ENCODE assay signal across 29 cellular contexts in the genomic region with DNA sequence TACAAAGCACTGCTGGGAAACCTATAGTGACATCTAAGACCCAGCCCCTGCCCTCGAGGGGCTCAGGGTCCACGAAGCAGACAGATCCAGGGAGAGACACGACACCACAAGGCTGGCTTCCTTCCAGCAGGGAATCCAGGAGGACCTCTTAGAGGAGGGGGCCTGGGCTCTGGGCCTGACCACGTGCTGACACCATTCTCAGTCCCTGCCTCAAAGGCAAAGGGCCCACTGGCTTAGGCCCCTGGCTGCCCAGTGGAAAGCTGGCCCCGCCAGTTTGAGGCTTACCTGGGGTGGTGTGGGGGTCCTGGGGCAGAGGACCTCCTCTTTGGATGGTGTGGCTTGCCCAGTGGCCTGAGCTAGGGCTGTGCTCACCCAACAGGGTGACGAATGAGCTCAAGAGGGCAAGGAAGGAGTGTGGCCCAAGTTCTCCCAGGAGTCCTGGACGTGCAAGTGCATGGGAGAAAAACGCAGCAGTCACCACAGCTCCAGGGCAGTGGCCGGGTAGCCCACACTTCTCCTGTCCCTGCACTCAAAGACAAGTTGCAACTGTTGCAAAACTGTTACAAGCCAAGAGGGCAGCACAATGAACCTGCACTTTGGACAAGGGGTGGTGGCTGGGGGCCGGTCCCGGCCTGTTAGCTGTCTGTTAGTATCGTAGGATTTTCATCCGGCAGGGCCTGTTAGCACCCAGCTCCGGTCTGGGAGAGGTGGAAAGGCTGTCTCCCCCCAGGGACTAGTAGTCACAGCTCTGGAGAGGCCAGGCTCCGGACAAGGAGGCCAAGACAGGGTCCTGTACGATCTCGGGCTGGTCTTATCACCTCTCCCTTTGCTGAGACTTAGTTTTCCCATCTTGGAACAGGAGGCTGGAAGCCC. TPM values are rescaled to one million over a fixed set of nuclear protein-coding genes. Genes with fewer than 3 reads are reported as not detected.
DNase-seq lines count a peak whose midpoint lies in the region; ATAC-seq, FAIRE-seq and TF ChIP-seq lines count a peak whose summit lies in the region.
"Had no signal": no experiment of that assay in that cellular context is flagged by ENCODE, and none has a peak within 500 bp of the region (broad histone marks: within the 10 kb centered on the region; RNA-seq: fewer than 3 reads in every experiment).

No MANE protein-coding gene starts in this region.

- H3K4me3 ChIP-seq in astrocyte (ENCODE audit: insufficient read depth, low read depth, low read length) (no peak overlapping the region), right lobe of liver (peak overlapping the region; percentile 34 to 79 (median 77)), upper lobe of right lung (no peak overlapping the region), neural progenitor cell (no peak overlapping the region)
- H3K4me3 ChIP-seq: gastrocnemius medialis, GM23248, left lung, pancreas had no signal

- H3K27me3 Mint-ChIP-seq in activated CD8-positive, alpha-beta memory T cell treated with anti-CD3 and anti-CD28 coated beads, Interleukin-2, amount 10 ng/mL, durations not matched to agents 7 days and 5 days, result peaks cover 4% of the 10 kb centered on the region
- H3K27me3 Mint-ChIP-seq in astrocyte (ENCODE audit: low read depth, unreplicated experiment) (peaks cover 23% of the 10 kb centered on the region), neural progenitor cell (ENCODE audit: insufficient read depth, low read depth) (peaks cover 2% of the 10 kb centered on the region)
- peaks cover 3% of the 10 kb centered on the region for H3K27me3 Mint-ChIP-seq in activated CD4-positive, alpha-beta memory T cell treated with anti-CD3 and anti-CD28 coated beads, Interleukin-2, amount 10 ng/mL, durations not matched to agents 7 days and 5 days

- no peak for ATAC-seq in activated CD8-positive, alpha-beta memory T cell treated with anti-CD3 and anti-CD28 coated beads, Interleukin-2, amount 10 ng/mL, durations not matched to agents 7 days and 5 days
- peak; percentile 49 to 71 (median 64) for ATAC-seq in right lobe of liver
- no peak for ATAC-seq in upper lobe of right lung
- ATAC-seq: activated naive CD8-positive, alpha-beta T cell treated with anti-CD3 and anti-CD28 coated beads, Interleukin-2, amount 50 U/mL, for 24 hours; gastrocnemius medialis; left lung; natural killer cell treated with Interleukin-12 subunit alpha and Interleukin-12 subunit beta and Interleukin-15 and Interleukin-18, amount 100 ng/mL, for 72 hours; pancreas; stimulated activated naive B cell treated with anti-CD40 and anti-IgM and Interleukin-4, amounts not matched to agents 10 μg/mL and 1 μg/mL and 100 μg/mL, for 72 hours had no signal

- POLR2A ChIA-PET in activated CD4-positive, alpha-beta memory T cell treated with anti-CD3 and anti-CD28 coated beads, Interleukin-2, amount 10 ng/mL, durations not matched to agents 7 days and 5 days (lab: Charles Lee), result no interaction called here

- H3K79me2 ChIP-seq in astrocyte (ENCODE audit: insufficient read depth, low read length) (no peaks in the 10 kb centered on the region), neural progenitor cell (ENCODE audit: low read depth) (no peaks in the 10 kb centered on the region)

- H3K4me1 Mint-ChIP-seq in activated CD8-positive, alpha-beta memory T cell treated with anti-CD3 and anti-CD28 coated beads, Interleukin-2, amount 10 ng/mL, durations not matched to agents 7 days and 5 days, result no peaks in the 10 kb centered on the region
- H3K4me1 Mint-ChIP-seq in astrocyte (ENCODE audit: low read depth, unreplicated experiment), result no peaks in the 10 kb centered on the region
- peaks cover 2% of the 10 kb centered on the region for H3K4me1 Mint-ChIP-seq in activated CD4-positive, alpha-beta memory T cell treated with anti-CD3 and anti-CD28 coated beads, Interleukin-2, amount 10 ng/mL, durations not matched to agents 7 days and 5 days
- H3K4me1 Mint-ChIP-seq in neural progenitor cell, result peaks cover 25% of the 10 kb centered on the region

- H3K27ac Mint-ChIP-seq in activated CD8-positive, alpha-beta memory T cell treated with anti-CD3 and anti-CD28 coated beads, Interleukin-2, amount 10 ng/mL, durations not matched to agents 7 days and 5 days, result no peak overlapping the region
- H3K27ac Mint-ChIP-seq in astrocyte (ENCODE audit: unreplicated experiment), result no peak overlapping the region
- no peak overlapping the region for H3K27ac Mint-ChIP-seq in activated CD4-positive, alpha-beta memory T cell treated with anti-CD3 and anti-CD28 coated beads, Interleukin-2, amount 10 ng/mL, durations not matched to agents 7 days and 5 days
- H3K27ac Mint-ChIP-seq in neural progenitor cell, result no peak overlapping the region
- H3K27ac Mint-ChIP-seq: activated CD4-positive, alpha-beta memory T cell treated with anti-CD3 and anti-CD28 coated beads for 36 hours; activated naive CD8-positive, alpha-beta T cell treated with anti-CD3 and anti-CD28 coated beads, Interleukin-2, amount 50 U/mL, for 24 hours; stimulated activated naive B cell treated with anti-CD40 and anti-IgM and Interleukin-4, amounts not matched to agents 10 μg/mL and 1 μg/mL and 100 μg/mL, for 72 hours; T-helper 1 cell treated with Interleukin-12 subunit alpha and Interleukin-12 subunit beta and Interleukin-4 antibody, amounts not matched to agents 30 μg/mL and 1 μg/mL, for 36 hours had no signal

- DNase-seq in activated CD8-positive, alpha-beta memory T cell treated with anti-CD3 and anti-CD28 coated beads, Interleukin-2, amount 10 ng/mL, durations not matched to agents 7 days and 5 days, result peak; percentile 36
- DNase-seq in activated CD8-positive, alpha-beta memory T cell treated with anti-CD3 and anti-CD28 coated beads, Interleukin-2, amount 50 U/mL, for 4 hours, result no peak
- DNase-seq in astrocyte (ENCODE audit: low read depth), result no peak
- DNase-seq in right lobe of liver, result peak; percentile 75 to 94 (median 89)
- DNase-seq in upper lobe of right lung, result peak; percentile 56
- DNase-seq in activated CD4-positive, alpha-beta memory T cell treated with anti-CD3 and anti-CD28 coated beads, Interleukin-2, amount 10 ng/mL, durations not matched to agents 7 days and 5 days, result no peak
- DNase-seq in neural progenitor cell (ENCODE audit: low spot score), result no peak
- DNase-seq in iPS-NIHi11 (ENCODE audit: low spot score), result no peak
- DNase-seq: activated CD4-positive, alpha-beta memory T cell treated with anti-CD3 and anti-CD28 coated beads for 36 hours; activated CD4-positive, CD25-positive, alpha-beta regulatory T cell treated with anti-CD3 and anti-CD28 coated beads, Interleukin-2, amount 50 U/mL, for 72 hours; activated naive CD8-positive, alpha-beta T cell treated with anti-CD3 and anti-CD28 coated beads, Interleukin-2, amount 50 U/mL, for 24 hours; activated T-cell treated with anti-CD3 and anti-CD28 coated beads, Interleukin-2, amount 50 U/mL, for 1 hour; gastrocnemius medialis; GM23248; hippocampal formation; immature natural killer cell; KG1; MM.1S; NCI-H2081 treated with DMSO at 0.1 percent for 48 hours; NCI-H774; right cardiac atrium; stimulated activated CD4-positive, alpha-beta T cell treated with anti-CD3 and anti-CD28 coated beads, Interleukin-4, amount 100 ng/mL, for 24 hours; stimulated activated naive B cell treated with anti-CD40 and anti-IgM and Interleukin-4, amounts not matched to agents 10 μg/mL and 1 μg/mL and 100 μg/mL, for 72 hours had no signal

- H3K4me1 ChIP-seq in astrocyte (ENCODE audit: insufficient read depth, low read length) (peaks cover 11% of the 10 kb centered on the region), right lobe of liver (peaks cover 0 to 73% (median 17%) of the 10 kb centered on the region in 4 donors), upper lobe of right lung (peaks cover 13% of the 10 kb centered on the region), neural progenitor cell (peaks cover 19% of the 10 kb centered on the region)
- H3K4me1 ChIP-seq: pancreas had no signal

- no peak for FAIRE-seq in astrocyte (lab: Jason Lieb, UNC)
- FAIRE-seq: pancreas, TTC549, urothelium cell line had no signal

- peaks cover 7% of the 10 kb centered on the region for H3K27me3 ChIP-seq in astrocyte (ENCODE audit: insufficient read depth, low read length)
- H3K27me3 ChIP-seq in right lobe of liver, result no peaks in the 10 kb centered on the region
- H3K27me3 ChIP-seq in upper lobe of right lung, result no peaks in the 10 kb centered on the region
- H3K27me3 ChIP-seq in neural progenitor cell, result no peaks in the 10 kb centered on the region
- H3K27me3 ChIP-seq: gastrocnemius medialis, pancreas had no signal

- TF ChIP-seq CTCF in astrocyte (IDR thresholded peaks at IDR 0.05; ENCODE audit: insufficient read depth, low read depth, low read length), result no peak
- TF ChIP-seq CTCF in right lobe of liver (IDR thresholded peaks at IDR 0.05), result no peak
- no peak for TF ChIP-seq CTCF in upper lobe of right lung (IDR thresholded peaks at IDR 0.05)
- TF ChIP-seq CTCF in neural progenitor cell (IDR thresholded peaks at IDR 0.05), result no peak

- H4K20me1 ChIP-seq in astrocyte (ENCODE audit: insufficient read depth, low read length) (peaks cover 2% of the 10 kb centered on the region), neural progenitor cell (ENCODE audit: low read depth) (no peaks in the 10 kb centered on the region)

- H3K36me3 Mint-ChIP-seq in activated CD8-positive, alpha-beta memory T cell treated with anti-CD3 and anti-CD28 coated beads, Interleukin-2, amount 10 ng/mL, durations not matched to agents 7 days and 5 days, result no peaks in the 10 kb centered on the region
- H3K36me3 Mint-ChIP-seq in astrocyte (ENCODE audit: low read depth, unreplicated experiment), result no peaks in the 10 kb centered on the region
- H3K36me3 Mint-ChIP-seq in activated CD4-positive, alpha-beta memory T cell treated with anti-CD3 and anti-CD28 coated beads, Interleukin-2, amount 10 ng/mL, durations not matched to agents 7 days and 5 days (ENCODE audit: low read depth), result no peaks in the 10 kb centered on the region
- no peaks in the 10 kb centered on the region for H3K36me3 Mint-ChIP-seq in neural progenitor cell
- H3K36me3 Mint-ChIP-seq: activated CD4-positive, alpha-beta memory T cell treated with anti-CD3 and anti-CD28 coated beads for 36 hours; immature natural killer cell; natural killer cell treated with Interleukin-12 subunit alpha and Interleukin-12 subunit beta and Interleukin-15 and Interleukin-18, amount 100 ng/mL, for 72 hours; stimulated activated naive B cell treated with anti-CD40 and anti-IgM and Interleukin-4, amounts not matched to agents 10 μg/mL and 1 μg/mL and 100 μg/mL, for 72 hours had no signal

- 30% methylated on average over 9 of the region's 17 CpGs for WGBS in right lobe of liver (ENCODE audit: insufficient coverage, low coverage, low lambda C conversion rate, missing lambda C conversion rate)

- H3K27ac ChIP-seq in astrocyte (ENCODE audit: low read depth, low read length) (no peak overlapping the region), right lobe of liver (peak overlapping the region in 2 of 3 donors; percentile 83 to 91), upper lobe of right lung (no peak overlapping the region), neural progenitor cell (no peak overlapping the region)
- H3K27ac ChIP-seq: gastrocnemius medialis, GM23248, left lung, pancreas had no signal

- CTCF ChIA-PET in activated CD8-positive, alpha-beta memory T cell treated with anti-CD3 and anti-CD28 coated beads, Interleukin-2, amount 10 ng/mL, durations not matched to agents 7 days and 5 days (lab: Charles Lee), result interaction anchor here (1.0 to 1.4 kb wide), 2 partner anchors 136 to 230 kb away, joined by 3 read pairs; no protein-coding TSS in a partner anchor
- CTCF ChIA-PET in activated CD4-positive, alpha-beta memory T cell treated with anti-CD3 and anti-CD28 coated beads, Interleukin-2, amount 10 ng/mL, durations not matched to agents 7 days and 5 days (lab: Charles Lee), result no interaction called here

- H3K9ac ChIP-seq in astrocyte (ENCODE audit: low read length), result no peak overlapping the region
- no peak overlapping the region for H3K9ac ChIP-seq in neural progenitor cell
- H3K9ac ChIP-seq: GM23248 had no signal

- no peaks in the 10 kb centered on the region for H3F3A ChIP-seq in neural progenitor cell (ENCODE audit: low read depth)

- peak; percentile 82 for TF ChIP-seq POLR2A in right lobe of liver (IDR thresholded peaks at IDR 0.05)

- H3K36me3 ChIP-seq in astrocyte (ENCODE audit: insufficient read depth, low read length) (no peaks in the 10 kb centered on the region), right lobe of liver (no peaks in the 10 kb centered on the region), upper lobe of right lung (no peaks in the 10 kb centered on the region), neural progenitor cell (no peaks in the 10 kb centered on the region)
- H3K36me3 ChIP-seq: gastrocnemius medialis, left lung, pancreas had no signal

- H3K9me3 ChIP-seq in astrocyte (ENCODE audit: insufficient read depth, low read depth, low read length) (no peaks in the 10 kb centered on the region), right lobe of liver (no peaks in the 10 kb centered on the region), upper lobe of right lung (no peaks in the 10 kb centered on the region), neural progenitor cell (ENCODE audit: low read depth) (no peaks in the 10 kb centered on the region)
- H3K9me3 ChIP-seq: gastrocnemius medialis, left lung, pancreas had no signal

- no peak overlapping the region for H3K4me3 Mint-ChIP-seq in activated CD8-positive, alpha-beta memory T cell treated with anti-CD3 and anti-CD28 coated beads, Interleukin-2, amount 10 ng/mL, durations not matched to agents 7 days and 5 days
- peak overlapping the region; percentile 14 for H3K4me3 Mint-ChIP-seq in astrocyte (ENCODE audit: unreplicated experiment)
- no peak overlapping the region for H3K4me3 Mint-ChIP-seq in activated CD4-positive, alpha-beta memory T cell treated with anti-CD3 and anti-CD28 coated beads, Interleukin-2, amount 10 ng/mL, durations not matched to agents 7 days and 5 days
- no peak overlapping the region for H3K4me3 Mint-ChIP-seq in neural progenitor cell
- H3K4me3 Mint-ChIP-seq: activated CD4-positive, alpha-beta memory T cell treated with anti-CD3 and anti-CD28 coated beads for 36 hours; activated naive CD8-positive, alpha-beta T cell treated with anti-CD3 and anti-CD28 coated beads, Interleukin-2, amount 50 U/mL, for 24 hours; natural killer cell treated with Interleukin-12 subunit alpha and Interleukin-12 subunit beta and Interleukin-15 and Interleukin-18, amount 100 ng/mL, for 72 hours; stimulated activated naive B cell treated with anti-CD40 and anti-IgM and Interleukin-4, amounts not matched to agents 10 μg/mL and 1 μg/mL and 100 μg/mL, for 72 hours; T-helper 1 cell treated with Interleukin-12 subunit alpha and Interleukin-12 subunit beta and Interleukin-4 antibody, amounts not matched to agents 30 μg/mL and 1 μg/mL, for 36 hours had no signal

- H3K9me3 Mint-ChIP-seq in activated CD8-positive, alpha-beta memory T cell treated with anti-CD3 and anti-CD28 coated beads, Interleukin-2, amount 10 ng/mL, durations not matched to agents 7 days and 5 days (ENCODE audit: low read depth), result no peaks in the 10 kb centered on the region
- H3K9me3 Mint-ChIP-seq in astrocyte (ENCODE audit: unreplicated experiment) (no peaks in the 10 kb centered on the region), neural progenitor cell (no peaks in the 10 kb centered on the region)
- H3K9me3 Mint-ChIP-seq in activated CD4-positive, alpha-beta memory T cell treated with anti-CD3 and anti-CD28 coated beads, Interleukin-2, amount 10 ng/mL, durations not matched to agents 7 days and 5 days, result no peaks in the 10 kb centered on the region
- H3K9me3 Mint-ChIP-seq: activated CD4-positive, alpha-beta memory T cell treated with anti-CD3 and anti-CD28 coated beads for 36 hours; activated naive CD8-positive, alpha-beta T cell treated with anti-CD3 and anti-CD28 coated beads, Interleukin-2, amount 50 U/mL, for 24 hours; immature natural killer cell; natural killer cell treated with Interleukin-12 subunit alpha and Interleukin-12 subunit beta and Interleukin-15 and Interleukin-18, amount 100 ng/mL, for 72 hours; stimulated activated naive B cell treated with anti-CD40 and anti-IgM and Interleukin-4, amounts not matched to agents 10 μg/mL and 1 μg/mL and 100 μg/mL, for 72 hours; T-helper 1 cell treated with Interleukin-12 subunit alpha and Interleukin-12 subunit beta and Interleukin-4 antibody, amounts not matched to agents 30 μg/mL and 1 μg/mL, for 36 hours had no signal

- intact Hi-C loops in right lobe of liver (cut with DNase I) (loop anchor here in 1 of 2 donors (10.0 kb wide), 1 partner anchor 215 kb away; the partner anchor contains the start of gene MYMK), upper lobe of right lung (cut with DNase I) (no loop called here)

- no peak overlapping the region for H2AFZ ChIP-seq in astrocyte (ENCODE audit: low read depth, low read length)
- H2AFZ ChIP-seq in neural progenitor cell (replicated peaks), result no peak overlapping the region
- H2AFZ ChIP-seq: GM23248 had no signal

- H3K4me2 ChIP-seq in astrocyte (ENCODE audit: low read length), result no peak overlapping the region
- H3K4me2 ChIP-seq in neural progenitor cell, result no peak overlapping the region

RNA-seq across cellular contexts. Expression of gene SARDH, which starts 1.5 kb away (rescaled TPM):
- total RNA-seq in activated CD8-positive, alpha-beta memory T cell treated with anti-CD3 and anti-CD28 coated beads, Interleukin-2, amount 10 ng/mL, durations not matched to agents 7 days and 5 days, result under 1 TPM; 0.38 to 0.56 TPM
- total RNA-seq in astrocyte (2.8 and 3.7 TPM in 2 replicates), right lobe of liver (100 to 1,000 TPM in 3 of 6 experiments, 10 to 100 TPM in 3; 67.3 to 183 (median 101) TPM), upper lobe of right lung (6.8 TPM), neural progenitor cell (ENCODE audit: low replicate concordance) (3.9 and 9.2 TPM in 2 replicates)
- total RNA-seq in activated CD4-positive, alpha-beta memory T cell treated with anti-CD3 and anti-CD28 coated beads, Interleukin-2, amount 10 ng/mL, durations not matched to agents 7 days and 5 days, result under 1 TPM; 0.50 to 0.88 TPM

Comparison
In these comparisons a context has a peak if more than half of its experiments do, and no peak if none do; other contexts are left out.
1. DNase-seq: peak in activated CD8-positive, alpha-beta memory T cell treated with anti-CD3 and anti-CD28 coated beads, Interleukin-2, amount 10 ng/mL, durations not matched to agents 7 days and 5 days (single experiment), right lobe of liver (3 of 3) and upper lobe of right lung (single experiment); none in activated CD8-positive, alpha-beta memory T cell treated with anti-CD3 and anti-CD28 coated beads, Interleukin-2, amount 50 U/mL, for 4 hours (single experiment), astrocyte (single experiment), activated CD4-positive, alpha-beta memory T cell treated with anti-CD3 and anti-CD28 coated beads, Interleukin-2, amount 10 ng/mL, durations not matched to agents 7 days and 5 days (single experiment), neural progenitor cell (single experiment) and iPS-NIHi11 (single experiment).
2. ATAC-seq: peak in right lobe of liver (4 of 4); none in activated CD8-positive, alpha-beta memory T cell treated with anti-CD3 and anti-CD28 coated beads, Interleukin-2, amount 10 ng/mL, durations not matched to agents 7 days and 5 days (single experiment) and upper lobe of right lung (single experiment).
3. H3K27ac ChIP-seq: peak in right lobe of liver (2 of 3); none in astrocyte (single experiment), upper lobe of right lung (single experiment) and neural progenitor cell (single experiment).
4. H3K4me3 ChIP-seq: peak in right lobe of liver (3 of 3); none in astrocyte (single experiment), upper lobe of right lung (single experiment) and neural progenitor cell (single experiment).